ENCODE assay signal across 1 cellular context in the genomic region with DNA sequence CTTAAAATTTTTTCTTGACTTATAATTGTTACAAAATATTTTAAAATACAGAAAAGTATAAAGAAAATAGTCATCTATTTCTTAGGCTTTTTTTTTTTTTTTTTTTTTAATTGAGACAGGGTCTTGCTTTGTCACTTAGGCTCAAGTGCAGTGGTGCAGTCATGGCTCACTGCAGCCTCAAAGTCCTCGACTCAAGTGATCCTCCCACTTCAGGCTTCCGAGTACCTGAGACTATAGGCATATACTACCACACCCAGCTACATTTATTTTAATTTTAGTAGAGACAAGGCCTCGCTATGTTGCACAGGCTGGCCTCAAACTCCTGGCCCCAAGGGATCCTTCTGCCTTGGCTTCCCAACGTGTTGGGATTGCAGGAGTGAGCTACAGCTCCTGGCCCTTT.
TF ChIP-seq lines count a peak whose summit lies in the region.

No MANE protein-coding gene starts in this region.

TF ChIP-seq in H1, 55 proteins besides CTCF, POLR2A, EP300 and RAD21:
- peak; percentile 30; the same call in 1 of the 2 replicates for TF ChIP-seq POLR2AphosphoS5 (IDR thresholded peaks at IDR 0.05; ENCODE audit: low read depth, low read length)
- TF ChIP-seq, protein P1, sequence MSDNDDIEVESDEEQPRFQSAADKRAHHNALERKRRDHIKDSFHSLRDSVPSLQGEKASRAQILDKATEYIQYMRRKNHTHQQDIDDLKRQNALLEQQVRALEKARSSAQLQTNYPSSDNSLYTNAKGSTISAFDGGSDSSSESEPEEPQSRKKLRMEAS (IDR thresholded peaks at IDR 0.05): no peak
TF ChIP-seq in H1: peak in this region for 1.
